ENCODE assay signal across 1 cellular context in genomic region chr1:155192346-155193274, GRCh38.
TF ChIP-seq lines count a peak whose summit lies in the region.

No MANE protein-coding gene starts in this region.

TF ChIP-seq in H1, 55 proteins besides CTCF, POLR2A, EP300 and RAD21:
- TF ChIP-seq JUND (IDR thresholded peaks at IDR 0.05; ENCODE audit: low read length) (no peak), HDAC2 (IDR thresholded peaks at IDR 0.05; ENCODE audit: borderline replicate concordance in 1 of 2, low read depth in 2 of 2, low read length in 2 of 2) (no peak), NRF1 (IDR thresholded peaks at IDR 0.05; ENCODE audit: low read depth, low read length) (no peak), TCF12 (IDR thresholded peaks at IDR 0.05; ENCODE audit: low read depth, low read length) (0 out of 2 replicates have a peak, but pooled peaks have one; percentile 60), RBBP5 (IDR thresholded peaks at IDR 0.05; ENCODE audit: borderline replicate concordance, low read depth, low read length) (no peak), ATF3 (IDR thresholded peaks at IDR 0.05; ENCODE audit: insufficient read depth, low read depth, low read length) (no peak), TAF1 (IDR thresholded peaks at IDR 0.05; ENCODE audit: low read depth, low read length) (0 out of 2 replicates have a peak, but pooled peaks have one; percentile 9), EGR1 (IDR thresholded peaks at IDR 0.05; ENCODE audit: borderline replicate concordance, low read depth, low read length) (0 out of 2 replicates have a peak, but pooled peaks have one; percentile 27), RFX5 (IDR thresholded peaks at IDR 0.05; ENCODE audit: borderline replicate concordance, low read depth, low read length) (no peak), CHD2 (IDR thresholded peaks at IDR 0.05; ENCODE audit: low read length) (no peak; the same call in 1 of the 2 replicates), GTF2F1 (IDR thresholded peaks at IDR 0.05; ENCODE audit: borderline replicate concordance, low read depth, low read length) (no peak), SAP30 (IDR thresholded peaks at IDR 0.05; ENCODE audit: insufficient read depth, insufficient replicate concordance, low read length) (no peak), RXRA (IDR thresholded peaks at IDR 0.05; ENCODE audit: insufficient read depth, low read depth, low read length) (no peak), ZNF274 (IDR thresholded peaks at IDR 0.05; ENCODE audit: borderline replicate concordance, extremely low read depth, low read length) (no peak), GABPA (IDR thresholded peaks at IDR 0.05; ENCODE audit: borderline replicate concordance, insufficient read depth, low read length) (no peak), SIX5 (IDR thresholded peaks at IDR 0.05; ENCODE audit: low read depth, low read length) (no peak), RNF2 (IDR thresholded peaks at IDR 0.05; ENCODE audit: borderline replicate concordance, low read depth, low read length, missing control alignments, poor library complexity, severe bottlenecking) (no peak), CHD1 (IDR thresholded peaks at IDR 0.05; ENCODE audit: low read depth, low read length) (no peak), BACH1 (IDR thresholded peaks at IDR 0.05; ENCODE audit: low read length) (no peak), CBX5 (IDR thresholded peaks at IDR 0.05; ENCODE audit: low read depth, low read length) (no peak), SIRT6 (IDR thresholded peaks at IDR 0.05; ENCODE audit: low read length) (no peak), CTBP2 (IDR thresholded peaks at IDR 0.05; ENCODE audit: borderline replicate concordance, insufficient read depth, insufficient read length, low read length) (no peak), SIN3A (conservative IDR thresholded peaks at IDR 0.05 in 1 of 2, IDR thresholded peaks at IDR 0.05 in 1 of 2; ENCODE audit: low read depth in 1 of 2, low read length in 2 of 2) (0 out of 4 replicates have a peak, but pooled peaks of 1 of the 2 experiments have one; percentile 14), KDM4A (IDR thresholded peaks at IDR 0.05; ENCODE audit: low read depth, low read length, severe bottlenecking) (no peak), SP2 (IDR thresholded peaks at IDR 0.05; ENCODE audit: low read length) (no peak), SP4 (IDR thresholded peaks at IDR 0.05; ENCODE audit: low read length) (no peak), ATF2 (IDR thresholded peaks at IDR 0.05; ENCODE audit: low read length) (no peak), SUZ12 (IDR thresholded peaks at IDR 0.05; ENCODE audit: low read length) (no peak), FOSL1 (IDR thresholded peaks at IDR 0.05; ENCODE audit: insufficient read depth, low read depth, low read length) (no peak), CHD7 (IDR thresholded peaks at IDR 0.05; ENCODE audit: insufficient replicate concordance, low read length) (no peak), BCL11A (IDR thresholded peaks at IDR 0.05; ENCODE audit: low read depth in 2 of 2, low read length in 2 of 2) (no peak), SRF (IDR thresholded peaks at IDR 0.05; ENCODE audit: low read depth, low read length) (no peak), SP1 (IDR thresholded peaks at IDR 0.05; ENCODE audit: low read depth, low read length) (no peak), JUN (IDR thresholded peaks at IDR 0.05; ENCODE audit: low read depth, low read length) (no peak), MAX (IDR thresholded peaks at IDR 0.05) (no peak), PHF8 (conservative IDR thresholded peaks at IDR 0.05; ENCODE audit: low read depth, low read length) (no peak), YY1 (IDR thresholded peaks at IDR 0.05; ENCODE audit: low read depth, low read length) (0 out of 2 replicates have a peak, but pooled peaks have one; percentile 35), HDAC6 (IDR thresholded peaks at IDR 0.05; ENCODE audit: low read depth, low read length) (no peak), CREB1 (IDR thresholded peaks at IDR 0.05) (no peak)
TF ChIP-seq in H1: peak in this region for 5.
